12 cellular contexts compared by ENCODE assay signal in genomic region chr16:86565644-86566511, GRCh38. TPM values are rescaled to one million over a fixed set of nuclear protein-coding genes. Genes with fewer than 3 reads are reported as not detected.
A peak's percentile ranks its signal among the peaks of the same experiment; 100 is the strongest.
DNase-seq lines count a peak whose midpoint lies in the region; TF ChIP-seq lines count a peak whose summit lies in the region.
"Had no signal": no experiment of that assay in that cellular context is flagged by ENCODE, and none has a peak within 500 bp of the region (broad histone marks: within the 10 kb centered on the region; RNA-seq: fewer than 3 reads in every experiment).

No MANE protein-coding gene starts in this region.

- H3K4me3 ChIP-seq in adrenal gland (peak overlapping the region in 1 of 4 donors; percentile 54), hepatocyte (no peak overlapping the region), spleen (no peak overlapping the region)

- H3K4me1 ChIP-seq in adrenal gland (replicated peaks in 1 of 2) (peaks cover 0 to 6% of the 10 kb centered on the region in 2 donors), hepatocyte (ENCODE audit: insufficient read depth) (peaks cover 4% of the 10 kb centered on the region), spleen (peaks cover 4 to 48% (median 37%) of the 10 kb centered on the region in 6 donors)

- intact Hi-C loops in adrenal gland (cut with DNase I): loop anchor here (2.0 to 10.0 kb wide), 3 partner anchors 496 to 713 kb away; no protein-coding TSS in a partner anchor
- intact Hi-C loops in spleen (cut with DNase I; ENCODE audit: low total_unique reads): loop anchor here (10.0 kb wide), 1 partner anchor 1069 kb away; no protein-coding TSS in a partner anchor

- TF ChIP-seq CTCF in adrenal gland (IDR thresholded peaks at IDR 0.05) (no peak), hepatocyte (IDR thresholded peaks at IDR 0.05; ENCODE audit: poor library complexity) (no peak), spleen (IDR thresholded peaks at IDR 0.05 in 8 of 11, conservative IDR thresholded peaks at IDR 0.05 in 3 of 11) (no peak)

- 9 to 14% (median 11%) methylated on average over 30 to 53 of the region's 53 CpGs for WGBS in adrenal gland, 4 donors
- 5% methylated on average over 53 of the region's 53 CpGs for WGBS in hepatocyte (ENCODE audit: low lambda C conversion rate, missing lambda C conversion rate)
- 5 to 20% (median 7%) methylated on average over 41 to 53 of the region's 53 CpGs for WGBS in spleen, 5 donors

- no peak overlapping the region for H3K4me3 Mint-ChIP-seq in T-helper 2 cell treated with Interferon-gamma antibody and Interleukin-4, amounts not matched to agents 5 μg/mL and 100 μg/mL, for 36 hours
- H3K4me3 Mint-ChIP-seq: central memory CD8-positive, alpha-beta T cell had no signal

- no peaks in the 10 kb centered on the region for H4K20me1 ChIP-seq in hepatocyte (ENCODE audit: insufficient read depth, poor library complexity, severe bottlenecking)

- no peak for DNase-seq in T-helper 2 cell treated with Interferon-gamma antibody and Interleukin-4, amounts not matched to agents 5 μg/mL and 100 μg/mL, for 36 hours (ENCODE audit: low spot score)
- no peak for DNase-seq in T-helper 2 cell
- peak in 1 of 7 donors; percentile 15 for DNase-seq in adrenal gland
- no peak for DNase-seq in hepatocyte (ENCODE audit: low spot score)
- peak; percentile 68 for DNase-seq in spleen
- DNase-seq in NCI-H2029 treated with DMSO at 0.1 percent for 48 hours (lab: John Stamatoyannopoulos, UW): no peak
- no peak for DNase-seq in GF-D8 (lab: John Stamatoyannopoulos, UW)
- DNase-seq in NCI-H774 (lab: John Stamatoyannopoulos, UW): no peak
- DNase-seq: 8988T, NCI-H1105 treated with DMSO at 0.1 percent for 48 hours had no signal

- H3K27ac Mint-ChIP-seq in T-helper 2 cell treated with Interferon-gamma antibody and Interleukin-4, amounts not matched to agents 5 μg/mL and 100 μg/mL, for 36 hours: peak overlapping the region; percentile 39

- H2AFZ ChIP-seq in hepatocyte: no peak overlapping the region

- peaks cover 4% of the 10 kb centered on the region for H3K4me1 Mint-ChIP-seq in T-helper 2 cell treated with Interferon-gamma antibody and Interleukin-4, amounts not matched to agents 5 μg/mL and 100 μg/mL, for 36 hours (ENCODE audit: low read depth)

- H3K27me3 Mint-ChIP-seq in T-helper 2 cell treated with Interferon-gamma antibody and Interleukin-4, amounts not matched to agents 5 μg/mL and 100 μg/mL, for 36 hours (ENCODE audit: low read depth): peaks cover 63% of the 10 kb centered on the region

- H3K9me3 ChIP-seq in adrenal gland (replicated peaks in 1 of 3) (no peaks in the 10 kb centered on the region), hepatocyte (ENCODE audit: low read depth) (no peaks in the 10 kb centered on the region), spleen (no peaks in the 10 kb centered on the region)

- no peaks in the 10 kb centered on the region for H3K9me2 ChIP-seq in hepatocyte (replicated peaks; ENCODE audit: insufficient read depth)

- H3K27ac ChIP-seq in adrenal gland (peak overlapping the region in 3 of 5 donors; percentile 32 to 80 (median 52)), hepatocyte (no peak overlapping the region), spleen (no peak overlapping the region)

- peak overlapping the region; percentile 71 for H3K4me2 ChIP-seq in hepatocyte

- H3K36me3 ChIP-seq in adrenal gland (replicated peaks in 1 of 2): no peaks in the 10 kb centered on the region
- no peaks in the 10 kb centered on the region for H3K36me3 ChIP-seq in hepatocyte (replicated peaks; ENCODE audit: insufficient read depth, low read depth)
- H3K36me3 ChIP-seq in spleen: no peaks in the 10 kb centered on the region

- no peaks in the 10 kb centered on the region for H3K36me3 Mint-ChIP-seq in T-helper 2 cell treated with Interferon-gamma antibody and Interleukin-4, amounts not matched to agents 5 μg/mL and 100 μg/mL, for 36 hours (ENCODE audit: low read depth)

- H3K27me3 ChIP-seq in adrenal gland (peaks cover 68% of the 10 kb centered on the region), hepatocyte (peaks cover 57% of the 10 kb centered on the region), spleen (replicated peaks in 1 of 7) (peaks cover 13 to 99% (median 71%) of the 10 kb centered on the region in 7 donors)

- H3K79me2 ChIP-seq in hepatocyte: no peaks in the 10 kb centered on the region

- no peaks in the 10 kb centered on the region for H3K9me3 Mint-ChIP-seq in T-helper 2 cell treated with Interferon-gamma antibody and Interleukin-4, amounts not matched to agents 5 μg/mL and 100 μg/mL, for 36 hours
- H3K9me3 Mint-ChIP-seq: central memory CD8-positive, alpha-beta T cell had no signal

- TF ChIP-seq POLR2A in adrenal gland (IDR thresholded peaks at IDR 0.05): no peak
- TF ChIP-seq POLR2A in spleen (IDR thresholded peaks at IDR 0.05): no peak

RNA-seq across cellular contexts. Expression of gene FOXC2, which starts 0.8 kb away (rescaled TPM):
- total RNA-seq in adrenal gland (1 to 10 TPM; 1.1 to 4.8 (median 3.0) TPM), hepatocyte (0.36 TPM in 1 of 2 replicates, not detected in the other), spleen (not detected)
- polyA plus RNA-seq in adrenal gland (1 to 10 TPM; 1.1 to 1.9 (median 1.2) TPM), hepatocyte (0.30 and 0.96 TPM in 2 replicates), spleen (under 1 TPM in 2 of 3 donors, not detected in 1; 0.05 to 0.10 TPM)
- total RNA-seq: T-helper 2 cell treated with Interferon-gamma antibody and Interleukin-4, amounts not matched to agents 100 ng/mL and 5 ng/mL, for 36 hours had no signal

RNA-seq across cellular contexts. Expression of gene MTHFSD, which starts 10.8 kb away (rescaled TPM):
- 10 to 100 TPM in 7 of 8 donors, 1 to 10 TPM in 1; 7.6 to 22.2 (median 18.5) TPM for total RNA-seq in adrenal gland
- 10 to 100 TPM; 12.5 to 20.8 (median 18.2) TPM for polyA plus RNA-seq in adrenal gland
- 8.1 and 21.5 TPM in 2 replicates for total RNA-seq in hepatocyte
- 11.5 and 15.3 TPM in 2 replicates for polyA plus RNA-seq in hepatocyte
- total RNA-seq in spleen: 10 to 100 TPM; 12.9 to 32.1 (median 24.6) TPM
- polyA plus RNA-seq in spleen: 10 to 100 TPM in 2 of 3 donors, 1 to 10 TPM in 1; 9.1 to 12.5 (median 12.2) TPM

RNA-seq across cellular contexts. Expression of gene FOXL1, which starts 12.5 kb away (rescaled TPM):
- total RNA-seq in adrenal gland (1 to 10 TPM in 3 of 8 donors, under 1 TPM in 5; 0.18 to 2.1 (median 0.77) TPM), hepatocyte (2.0 and 3.1 TPM in 2 replicates), spleen (not detected)
- polyA plus RNA-seq in adrenal gland (under 1 TPM; 0.31 to 0.88 (median 0.61) TPM), hepatocyte (0.51 and 1.3 TPM in 2 replicates), spleen (under 1 TPM; 0.03 to 0.29 (median 0.07) TPM)
- total RNA-seq: T-helper 2 cell treated with Interferon-gamma antibody and Interleukin-4, amounts not matched to agents 100 ng/mL and 5 ng/mL, for 36 hours had no signal

RNA-seq across cellular contexts. Expression of gene FOXF1, which starts 55.6 kb away (rescaled TPM):
- total RNA-seq in adrenal gland (under 1 TPM in 6 of 8 donors, not detected in 2; 0.07 to 0.57 (median 0.26) TPM), hepatocyte (23.7 and 26.8 TPM in 2 replicates), spleen (1 to 10 TPM in 1 of 7 donors, under 1 TPM in 6; 0.34 to 2.2 (median 0.70) TPM)
- polyA plus RNA-seq in adrenal gland (under 1 TPM; 0.07 to 0.64 (median 0.51) TPM), hepatocyte (30.0 and 37.4 TPM in 2 replicates), spleen (under 1 TPM; 0.33 to 0.86 (median 0.64) TPM)
- total RNA-seq: T-helper 2 cell treated with Interferon-gamma antibody and Interleukin-4, amounts not matched to agents 100 ng/mL and 5 ng/mL, for 36 hours had no signal

Comparison
In these comparisons a context has a peak if more than half of its experiments do, and no peak if none do; other contexts are left out.
1. H3K27ac ChIP-seq: peak in adrenal gland (3 of 5); none in hepatocyte (single experiment) and spleen (0 of 8).